ENCODE assay signal across 25 cellular contexts in the genomic region with DNA sequence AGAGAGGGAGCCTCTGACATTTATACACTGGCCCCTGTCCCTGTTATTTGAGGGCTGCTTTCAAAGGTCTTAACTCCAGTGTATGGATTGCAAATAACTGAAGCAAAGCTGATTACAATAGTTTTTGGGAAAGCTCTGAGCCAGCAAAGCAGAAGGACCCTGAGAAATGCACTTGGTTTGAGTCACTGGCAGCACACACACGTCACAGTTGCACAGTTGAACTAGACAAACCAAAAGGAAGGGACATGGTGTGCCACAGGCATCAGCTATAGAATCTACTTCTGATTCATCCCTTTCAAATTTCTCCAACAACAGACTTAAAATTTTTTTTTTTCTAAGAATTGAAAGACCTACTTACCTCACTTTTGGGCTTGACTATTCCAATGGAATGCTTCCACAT. TPM values are rescaled to one million over a fixed set of nuclear protein-coding genes. Genes with fewer than 3 reads are reported as not detected.
DNase-seq lines count a peak whose midpoint lies in the region; TF ChIP-seq lines count a peak whose summit lies in the region.
"Had no signal": no experiment of that assay in that cellular context is flagged by ENCODE, and none has a peak within 500 bp of the region (broad histone marks: within the 10 kb centered on the region; RNA-seq: fewer than 3 reads in every experiment).

No MANE protein-coding gene starts in this region.

- peak; percentile 50 for DNase-seq in EH (ENCODE audit: low read depth)
- DNase-seq in LHCN-M2 (ENCODE audit: low read depth): peak; percentile 41
- DNase-seq in choroid plexus epithelial cell (ENCODE audit: low read depth): peak; percentile 56
- DNase-seq in osteoblast (ENCODE audit: insufficient read length, low spot score, missing footprints): peak; percentile 75
- DNase-seq in mesothelial cell of epicardium (ENCODE audit: low spot score in 2 of 2, unreplicated experiment in 2 of 2): no peak
- DNase-seq in kidney tubule cell (ENCODE audit: low spot score): no peak
- no peak for DNase-seq in uterus
- DNase-seq: activated CD8-positive, alpha-beta T cell treated with anti-CD3 and anti-CD28 coated beads, Interleukin-2, amount 10 ng/mL, durations not matched to agents 7 days and 5 days; activated naive CD4-positive, alpha-beta T cell treated with Interleukin-2 at 50 U/mL for 16 hours; CD8-positive, alpha-beta memory T cell; DMS153; dorsolateral prefrontal cortex; GF-D8; Karpas-422; left ventricle myocardium inferior; NCI-H524; NK-92 treated with Interleukin-12 subunit alpha and Interleukin-12 subunit beta, amount 100 ng/mL, for 24 hours; ovary; SHP77 treated with DMSO at 0.1 percent for 48 hours; stimulated activated CD4-positive, alpha-beta T cell treated with anti-CD3 and anti-CD28 coated beads, Interleukin-12 subunit alpha, Interleukin-12 subunit beta, amount 100 ng/mL, for 4 hours; stimulated activated CD4-positive, alpha-beta T cell treated with anti-CD3 and anti-CD28 coated beads, Interleukin-4, amount 100 ng/mL, for 4 hours; stimulated activated naive CD8-positive, alpha-beta T cell treated with anti-CD3 and anti-CD28 coated beads, Interleukin-15, Interleukin-2, amounts not matched to agents 100 U/mL and 50 U/mL, for 24 hours; SW 1271 had no signal

- H3K4me1 Mint-ChIP-seq in mesothelial cell of epicardium: no peaks in the 10 kb centered on the region

- no peak overlapping the region for H2AFZ ChIP-seq in osteoblast (ENCODE audit: low read length)
- H2AFZ ChIP-seq: hepatocyte had no signal

- no peaks in the 10 kb centered on the region for H3K79me2 ChIP-seq in osteoblast (ENCODE audit: insufficient read depth, low read length)
- H3K79me2 ChIP-seq: hepatocyte had no signal

- no peaks in the 10 kb centered on the region for H4K20me1 ChIP-seq in osteoblast (ENCODE audit: insufficient read depth, low read length)

- no peaks in the 10 kb centered on the region for H3K36me3 ChIP-seq in osteoblast (ENCODE audit: insufficient read depth, low read length)
- no peaks in the 10 kb centered on the region for H3K36me3 ChIP-seq in uterus
- H3K36me3 ChIP-seq: left ventricle myocardium inferior, ovary had no signal

- H3K36me3 Mint-ChIP-seq in mesothelial cell of epicardium: no peaks in the 10 kb centered on the region
- H3K36me3 Mint-ChIP-seq: CD8-positive, alpha-beta memory T cell; natural killer cell treated with Interleukin-12 subunit alpha and Interleukin-12 subunit beta and Interleukin-15 and Interleukin-18, amount 100 ng/mL, for 72 hours had no signal

- H3K27me3 Mint-ChIP-seq in mesothelial cell of epicardium (ENCODE audit: low read depth): peaks cover 17% of the 10 kb centered on the region

- H3K9me3 ChIP-seq in osteoblast (ENCODE audit: low read depth, low read length) (no peaks in the 10 kb centered on the region), uterus (no peaks in the 10 kb centered on the region)
- H3K9me3 ChIP-seq: left ventricle myocardium inferior, ovary had no signal

- H3K4me1 ChIP-seq in osteoblast (ENCODE audit: insufficient read depth, low read length) (peaks cover 21% of the 10 kb centered on the region), uterus (no peaks in the 10 kb centered on the region)
- H3K4me1 ChIP-seq: left ventricle myocardium inferior had no signal

- H3K4me3 Mint-ChIP-seq in mesothelial cell of epicardium: no peak overlapping the region
- H3K4me3 Mint-ChIP-seq: activated CD8-positive, alpha-beta T cell treated with anti-CD3 and anti-CD28 coated beads, Interleukin-2, amount 10 ng/mL, durations not matched to agents 7 days and 5 days; CD8-positive, alpha-beta memory T cell; natural killer cell treated with Interleukin-12 subunit alpha and Interleukin-12 subunit beta and Interleukin-15 and Interleukin-18, amount 100 ng/mL, for 72 hours had no signal

- intact Hi-C loops in uterus (cut with DNase I; ENCODE audit: low total_unique reads): no loop called here

- no peak overlapping the region for H3K27ac Mint-ChIP-seq in mesothelial cell of epicardium
- H3K27ac Mint-ChIP-seq: activated CD8-positive, alpha-beta T cell treated with anti-CD3 and anti-CD28 coated beads, Interleukin-2, amount 10 ng/mL, durations not matched to agents 7 days and 5 days; natural killer cell treated with Interleukin-12 subunit alpha and Interleukin-12 subunit beta and Interleukin-15 and Interleukin-18, amount 100 ng/mL, for 72 hours had no signal

- no peaks in the 10 kb centered on the region for H3K9me3 Mint-ChIP-seq in mesothelial cell of epicardium
- H3K9me3 Mint-ChIP-seq: CD8-positive, alpha-beta memory T cell; natural killer cell treated with Interleukin-12 subunit alpha and Interleukin-12 subunit beta and Interleukin-15 and Interleukin-18, amount 100 ng/mL, for 72 hours had no signal

- no peak for TF ChIP-seq POLR2A in uterus (IDR thresholded peaks at IDR 0.05)

- H3K27ac ChIP-seq in osteoblast (ENCODE audit: low read depth, low read length) (peak overlapping the region; percentile 74), uterus (no peak overlapping the region)
- H3K27ac ChIP-seq: dorsolateral prefrontal cortex, hepatocyte, left ventricle myocardium inferior, ovary had no signal

- no peak overlapping the region for H3K4me3 ChIP-seq in choroid plexus epithelial cell (ENCODE audit: low read depth, low read length)
- H3K4me3 ChIP-seq in osteoblast (ENCODE audit: insufficient read depth, low read length): no peak overlapping the region
- H3K4me3 ChIP-seq in uterus: no peak overlapping the region
- H3K4me3 ChIP-seq: dorsolateral prefrontal cortex, hepatocyte, left ventricle myocardium inferior, ovary had no signal

- no peak overlapping the region for H3K4me2 ChIP-seq in osteoblast (ENCODE audit: insufficient read depth, low read length)
- H3K4me2 ChIP-seq: hepatocyte had no signal

- no peak for TF ChIP-seq CTCF in choroid plexus epithelial cell (conservative IDR thresholded peaks at IDR 0.05; ENCODE audit: low read depth, low read length)
- no peak for TF ChIP-seq CTCF in osteoblast (IDR thresholded peaks at IDR 0.05; ENCODE audit: extremely low read depth, low read depth, low read length)
- TF ChIP-seq CTCF in mesothelial cell of epicardium (IDR thresholded peaks at IDR 0.05; ENCODE audit: unreplicated experiment): no peak
- TF ChIP-seq CTCF in uterus (IDR thresholded peaks at IDR 0.05): no peak

- no peaks in the 10 kb centered on the region for H3K27me3 ChIP-seq in osteoblast (ENCODE audit: insufficient read depth, low read length)
- no peaks in the 10 kb centered on the region for H3K27me3 ChIP-seq in uterus
- H3K27me3 ChIP-seq: dorsolateral prefrontal cortex, hepatocyte, ovary had no signal

RNA-seq across cellular contexts. Expression of a gene that starts 56.4 kb away (rescaled TPM):
- total RNA-seq in LHCN-M2 (2014; rRNA removed): 13.0 and 15.7 TPM in 2 replicates
- polyA plus RNA-seq in LHCN-M2 (2012): 4.0 TPM
- 15.9 and 19.7 TPM in 2 replicates for total RNA-seq in osteoblast
- 11.9 to 14.2 TPM (median 13.0 TPM) in 3 replicates for total RNA-seq in mesothelial cell of epicardium
- 10 to 100 TPM; 10.2 to 39.7 (median 14.6) TPM for total RNA-seq in uterus

Comparison
In these comparisons a context has a peak if more than half of its experiments do, and no peak if none do; other contexts are left out.
1. DNase-seq: peak in EH (single experiment), LHCN-M2 (single experiment), choroid plexus epithelial cell (single experiment) and osteoblast (single experiment); none in mesothelial cell of epicardium (0 of 2), kidney tubule cell (single experiment) and uterus (0 of 2).